Comparison of ENCODE assay signal across 10 cellular contexts in the genomic region with DNA sequence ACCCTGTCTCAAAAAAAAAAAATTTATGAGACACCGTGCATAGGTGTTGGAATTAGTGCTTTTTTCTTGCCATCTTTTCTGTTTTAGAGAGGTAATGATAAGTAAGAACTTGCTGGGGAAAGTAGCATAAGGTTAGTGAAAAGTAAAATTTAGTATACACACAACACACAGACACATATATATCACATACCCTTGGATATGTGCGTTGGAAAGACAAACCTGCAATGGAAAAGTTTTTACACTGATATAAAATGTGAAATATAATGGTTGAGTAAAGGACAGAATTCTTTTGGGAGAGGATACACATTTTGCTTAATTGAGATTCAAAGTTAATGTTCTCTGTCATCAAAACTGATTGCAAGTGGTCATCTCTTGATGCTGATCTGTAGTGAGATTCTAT. TPM values are rescaled to one million over a fixed set of nuclear protein-coding genes. Genes with fewer than 3 reads are reported as not detected.
"Had no signal": no experiment of that assay in that cellular context is flagged by ENCODE, and none has a peak within 500 bp of the region (broad histone marks: within the 10 kb centered on the region; RNA-seq: fewer than 3 reads in every experiment).

No MANE protein-coding gene starts in this region.

- H3K36me3 ChIP-seq: breast epithelium had no signal

- H3K27me3 ChIP-seq: breast epithelium, foreskin keratinocyte, testis had no signal

- H3K4me1 Mint-ChIP-seq: nephron progenitor cell had no signal

- H3K4me1 ChIP-seq: breast epithelium, testis had no signal

- H3K27ac ChIP-seq: breast epithelium, foreskin keratinocyte, testis had no signal

- H3K9me3 ChIP-seq: breast epithelium, testis had no signal

- H3K27ac Mint-ChIP-seq: activated T-helper 1 cell treated with anti-CD3 and anti-CD28 coated beads, Interleukin-12 subunit alpha, Interleukin-12 subunit beta, Interleukin-2, Interleukin-4 antibody, amounts not matched to agents 30 ng/mL and 10 ng/mL and 1 ng/mL, durations not matched to agents 14 hours and 24 hours and 36 hours; stimulated activated naive CD8-positive, alpha-beta T cell treated with anti-CD3 and anti-CD28 coated beads, Interleukin-15, amount 100 ng/mL, for 72 hours had no signal

- H3K9me3 Mint-ChIP-seq: activated T-helper 1 cell treated with anti-CD3 and anti-CD28 coated beads, Interleukin-12 subunit alpha, Interleukin-12 subunit beta, Interleukin-2, Interleukin-4 antibody, amounts not matched to agents 30 ng/mL and 10 ng/mL and 1 ng/mL, durations not matched to agents 14 hours and 24 hours and 36 hours; immature natural killer cell; stimulated activated naive CD8-positive, alpha-beta T cell treated with anti-CD3 and anti-CD28 coated beads, Interleukin-15, amount 100 ng/mL, for 72 hours had no signal

- H3K27me3 Mint-ChIP-seq: stimulated activated naive CD8-positive, alpha-beta T cell treated with anti-CD3 and anti-CD28 coated beads, Interleukin-15, amount 100 ng/mL, for 72 hours had no signal

- H3K4me3 Mint-ChIP-seq: activated T-helper 1 cell treated with anti-CD3 and anti-CD28 coated beads, Interleukin-12 subunit alpha, Interleukin-12 subunit beta, Interleukin-2, Interleukin-4 antibody, amounts not matched to agents 30 ng/mL and 10 ng/mL and 1 ng/mL, durations not matched to agents 14 hours and 24 hours and 36 hours; immature natural killer cell; nephron progenitor cell; stimulated activated naive CD8-positive, alpha-beta T cell treated with anti-CD3 and anti-CD28 coated beads, Interleukin-15, amount 100 ng/mL, for 72 hours had no signal

- DNase-seq: activated naive CD4-positive, alpha-beta T cell treated with anti-CD3 and anti-CD28 coated beads, Interleukin-2, amount 50 U/mL, for 16 hours; immature natural killer cell; nephron progenitor cell; stimulated activated CD4-positive, alpha-beta T cell treated with anti-CD3 and anti-CD28 coated beads, Interleukin-4, amount 100 ng/mL, for 24 hours; stimulated activated naive CD8-positive, alpha-beta T cell treated with anti-CD3 and anti-CD28 coated beads, Interleukin-15, amount 100 ng/mL, for 72 hours; testis had no signal

- H3K36me3 Mint-ChIP-seq: immature natural killer cell had no signal

- H3K4me3 ChIP-seq: breast epithelium, testis had no signal

- ATAC-seq: activated CD4-positive, CD25-positive, alpha-beta regulatory T cell treated with anti-CD3 and anti-CD28 coated beads, Interleukin-2, amount 50 U/mL, for 24 hours; stimulated activated naive CD8-positive, alpha-beta T cell treated with anti-CD3 and anti-CD28 coated beads, Interleukin-15, amount 100 ng/mL, for 72 hours had no signal

RNA-seq across cellular contexts. Expression of gene SPDYA, which starts 45.7 kb away (rescaled TPM):
- polyA plus RNA-seq: immature natural killer cell had no signal
